In genomic region chr17:31216053-31216751, GRCh38 we compare ENCODE assay signal across 9 cellular contexts.
A peak's percentile ranks its signal among the peaks of the same experiment; 100 is the strongest.
DNase-seq lines count a peak whose midpoint lies in the region; ATAC-seq and TF ChIP-seq lines count a peak whose summit lies in the region.
"Had no signal": no experiment of that assay in that cellular context is flagged by ENCODE, and none has a peak within 500 bp of the region (broad histone marks: within the 10 kb centered on the region; RNA-seq: fewer than 3 reads in every experiment).

No MANE protein-coding gene starts in this region.

- H3K4me3 Mint-ChIP-seq in type B pancreatic cell = no peak overlapping the region
- no peak overlapping the region for H3K4me3 Mint-ChIP-seq in effector memory CD8-positive, alpha-beta T cell
- H3K4me3 Mint-ChIP-seq: activated naive CD4-positive, alpha-beta T cell treated with anti-CD3 and anti-CD28 coated beads, Interleukin-2, amount 50 U/mL, for 24 hours had no signal

- H3K27me3 Mint-ChIP-seq in type B pancreatic cell = no peaks in the 10 kb centered on the region
- H3K27me3 Mint-ChIP-seq in effector memory CD8-positive, alpha-beta T cell = no peaks in the 10 kb centered on the region
- H3K27me3 Mint-ChIP-seq: activated naive CD4-positive, alpha-beta T cell treated with anti-CD3 and anti-CD28 coated beads, Interleukin-2, amount 50 U/mL, for 24 hours had no signal

- H3K36me3 ChIP-seq in adipocyte (ENCODE audit: control insufficient read depth, insufficient read depth, low read length, severe bottlenecking) = peaks cover 24% of the 10 kb centered on the region

- H3K27ac Mint-ChIP-seq in type B pancreatic cell = no peak overlapping the region
- H3K27ac Mint-ChIP-seq in effector memory CD8-positive, alpha-beta T cell = no peak overlapping the region
- H3K27ac Mint-ChIP-seq: activated naive CD4-positive, alpha-beta T cell treated with anti-CD3 and anti-CD28 coated beads, Interleukin-2, amount 50 U/mL, for 24 hours had no signal

- H3K9me3 Mint-ChIP-seq in type B pancreatic cell = no peaks in the 10 kb centered on the region
- H3K9me3 Mint-ChIP-seq in effector memory CD8-positive, alpha-beta T cell = no peaks in the 10 kb centered on the region
- H3K9me3 Mint-ChIP-seq: activated naive CD4-positive, alpha-beta T cell treated with anti-CD3 and anti-CD28 coated beads, Interleukin-2, amount 50 U/mL, for 24 hours had no signal

- peak; percentile 86 for TF ChIP-seq CTCF in type B pancreatic cell (conservative IDR thresholded peaks at IDR 0.05)

- H3K4me1 ChIP-seq in adipocyte (ENCODE audit: control insufficient read depth, insufficient read depth, low read length) = peaks cover 21% of the 10 kb centered on the region

- H3K9me3 ChIP-seq in adipocyte (ENCODE audit: control insufficient read depth, low read length) = no peaks in the 10 kb centered on the region

- DNase-seq in NCI-H748 (lab: John Stamatoyannopoulos, UW; ENCODE audit: unreplicated experiment) = peak; percentile 54
- no peak for DNase-seq in NCI-H748 treated with DMSO at 0.1 percent for 48 hours (lab: John Stamatoyannopoulos, UW)
- peak; percentile 5 for DNase-seq in NCI-H1092 treated with DMSO at 0.1 percent for 48 hours (lab: John Stamatoyannopoulos, UW)
- DNase-seq in adipocyte (ENCODE audit: low read depth) = peak; percentile 92
- DNase-seq in iris pigment epithelial cell (ENCODE audit: low read depth) = peak; percentile 90
- DNase-seq in type B pancreatic cell (ENCODE audit: extremely low spot score, unreplicated experiment) = no peak
- DNase-seq in effector memory CD8-positive, alpha-beta T cell = no peak

- no peak for ATAC-seq in GM18511 (IDR thresholded peaks at IDR 0.05; ENCODE audit: unreplicated experiment)
- ATAC-seq in effector memory CD8-positive, alpha-beta T cell (replicated peaks) = no peak

- peaks cover 5% of the 10 kb centered on the region for H3K36me3 Mint-ChIP-seq in type B pancreatic cell
- peaks cover 16% of the 10 kb centered on the region for H3K36me3 Mint-ChIP-seq in effector memory CD8-positive, alpha-beta T cell (ENCODE audit: insufficient read depth)
- H3K36me3 Mint-ChIP-seq: activated naive CD4-positive, alpha-beta T cell treated with anti-CD3 and anti-CD28 coated beads, Interleukin-2, amount 50 U/mL, for 24 hours had no signal

- no peaks in the 10 kb centered on the region for H3K27me3 ChIP-seq in adipocyte (replicated peaks; ENCODE audit: control insufficient read depth, insufficient read depth, low read length)

- no peak overlapping the region for H3K4me3 ChIP-seq in adipocyte (ENCODE audit: low read length)

- no peaks in the 10 kb centered on the region for H3K4me1 Mint-ChIP-seq in type B pancreatic cell (ENCODE audit: unreplicated experiment)
- H3K4me1 Mint-ChIP-seq in effector memory CD8-positive, alpha-beta T cell (ENCODE audit: low read depth in 2 of 2) = no peaks in the 10 kb centered on the region
- H3K4me1 Mint-ChIP-seq: activated naive CD4-positive, alpha-beta T cell treated with anti-CD3 and anti-CD28 coated beads, Interleukin-2, amount 50 U/mL, for 24 hours had no signal

- peak overlapping the region; percentile 60 for H3K9ac ChIP-seq in adipocyte (ENCODE audit: low read length)

Comparison
In these comparisons a context has a peak if more than half of its experiments do, and no peak if none do; other contexts are left out.
1. DNase-seq: peak in NCI-H748 (single experiment), NCI-H1092 treated with DMSO at 0.1 percent for 48 hours (single experiment), adipocyte (single experiment) and iris pigment epithelial cell (single experiment); none in NCI-H748 treated with DMSO at 0.1 percent for 48 hours (single experiment), type B pancreatic cell (single experiment) and effector memory CD8-positive, alpha-beta T cell (0 of 3).